Comparison of ENCODE assay signal across 14 cellular contexts in genomic region chr20:419556-420168, GRCh38. TPM values are rescaled to one million over a fixed set of nuclear protein-coding genes. Genes with fewer than 3 reads are reported as not detected.
DNase-seq lines count a peak whose midpoint lies in the region; ATAC-seq and TF ChIP-seq lines count a peak whose summit lies in the region.
"Had no signal": no experiment of that assay in that cellular context is flagged by ENCODE, and none has a peak within 500 bp of the region (broad histone marks: within the 10 kb centered on the region; RNA-seq: fewer than 3 reads in every experiment).

No MANE protein-coding gene starts in this region.

- no peaks in the 10 kb centered on the region for H3K27me3 ChIP-seq in Panc1 (ENCODE audit: control insufficient read depth, insufficient read depth, low read length)

- intact Hi-C loops in Panc1 (cut with micrococcal nuclease; ENCODE audit: unreplicated experiment) (no loop called here), mucosa of descending colon (cut with DNase I, micrococcal nuclease) (no loop called here)

- peak; percentile 52 for ATAC-seq in Panc1
- peak; percentile 90 for ATAC-seq in mucosa of descending colon

- H3K4me1 ChIP-seq in Panc1 (ENCODE audit: control insufficient read depth, insufficient read depth, low read length), result peaks cover 13% of the 10 kb centered on the region; the same call in 1 of the 2 replicates
- peaks cover 3% of the 10 kb centered on the region for H3K4me1 ChIP-seq in mucosa of descending colon (ENCODE audit: low read depth)

- no peak for TF ChIP-seq CTCF in GM13977 (IDR thresholded peaks at IDR 0.05; ENCODE audit: extremely low read depth, insufficient read depth, missing control alignments)
- TF ChIP-seq CTCF in Panc1 (IDR thresholded peaks at IDR 0.05), result no peak
- TF ChIP-seq CTCF in mucosa of descending colon (IDR thresholded peaks at IDR 0.05), result peak; percentile 34

- POLR2A ChIA-PET in Panc1 (lab: Charles Lee), result no interaction called here

- H3K4me3 ChIP-seq in Panc1 (ENCODE audit: low read depth in 2 of 2, low read length in 2 of 2) (no peak overlapping the region), mucosa of descending colon (no peak overlapping the region)

- in situ Hi-C loops in GM13977 (cut with MboI; ENCODE audit: low pct_unique_long_range_greater_than_20kb, low sequenced_read_pairs, unreplicated experiment), result no loop called here
- in situ Hi-C loops in Panc1 (cut with HindIII; ENCODE audit: low pct_unique_long_range_greater_than_20kb, low sequenced_read_pairs), result no loop called here

- DNase-seq in GM13977 (ENCODE audit: low spot score) (peak; percentile 25), NCI-H128 (lab: John Stamatoyannopoulos, UW; ENCODE audit: unreplicated experiment) (peak; percentile 35), Panc1 (ENCODE audit: low read depth, low spot score) (no peak), mucosa of descending colon (peak; percentile 84 to 93 (median 90)), DMS 273 (lab: John Stamatoyannopoulos, UW; ENCODE audit: unreplicated experiment) (no peak), globus pallidus (ENCODE audit: low spot score) (no peak), NCI-H524 (lab: John Stamatoyannopoulos, UW) (no peak), MV-4-11 (lab: John Stamatoyannopoulos, UW) (no peak)
- DNase-seq: activated CD4-positive, alpha-beta T cell treated with anti-CD3 and anti-CD28 coated beads for 48 hours; activated gamma-delta T cell; Calu3; central memory CD4-positive, alpha-beta T cell; NCI-H2171 treated with DMSO at 0.1 percent for 48 hours; nephron progenitor cell had no signal

- CTCF ChIA-PET in Panc1 (lab: Charles Lee), result interaction anchor here (1.2 kb wide), 1 partner anchor 12 kb away, joined by 3 read pairs; no protein-coding TSS in a partner anchor

- no peak overlapping the region for H3K27ac ChIP-seq in Panc1 (ENCODE audit: low read length)

- no peaks in the 10 kb centered on the region for H3K9me3 ChIP-seq in Panc1 (ENCODE audit: control insufficient read depth, insufficient read depth, low read depth, low read length)
- H3K9me3 ChIP-seq in mucosa of descending colon, result no peaks in the 10 kb centered on the region

- no TSS peak for BruUV-seq in Panc1 (replicated peaks; lab: Mats Ljungman, UMichigan)

- H3K36me3 ChIP-seq in Panc1 (ENCODE audit: control insufficient read depth, insufficient read depth, low read length) (peaks cover 3% of the 10 kb centered on the region; the same call in 1 of the 2 replicates), mucosa of descending colon (ENCODE audit: low read depth) (no peaks in the 10 kb centered on the region)

RNA-seq across cellular contexts. Expression of gene RBCK1, which starts 11.6 kb away (rescaled TPM):
- total RNA-seq in Panc1 (2021; ENCODE audit: unreplicated experiment), result 97.1 TPM
- polyA plus RNA-seq in Panc1 (2012; ENCODE audit: insufficient read length), result 109 TPM
- 100 to 1,000 TPM in 2 of 3 donors, 10 to 100 TPM in 1; 97.5 to 124 (median 117) TPM for total RNA-seq in mucosa of descending colon

RNA-seq across cellular contexts. Expression of gene TRIB3, which starts 39.1 kb away (rescaled TPM):
- total RNA-seq in Panc1 (2021; ENCODE audit: unreplicated experiment) (35.6 TPM), mucosa of descending colon (1 to 10 TPM; 1.4 to 7.4 (median 3.4) TPM)
- polyA plus RNA-seq in Panc1 (2012; ENCODE audit: insufficient read length), result 41.6 TPM

RNA-seq across cellular contexts. Expression of gene TBC1D20, which starts 42.7 kb away (rescaled TPM):
- total RNA-seq in Panc1 (2021; ENCODE audit: unreplicated experiment), result 42.1 TPM
- 32.8 TPM for polyA plus RNA-seq in Panc1 (2012; ENCODE audit: insufficient read length)
- total RNA-seq in mucosa of descending colon, result 10 to 100 TPM; 30.4 to 49.6 (median 36.0) TPM

Comparison
In these comparisons a context has a peak if more than half of its experiments do, and no peak if none do; other contexts are left out.
1. DNase-seq: peak in GM13977 (single experiment), NCI-H128 (single experiment) and mucosa of descending colon (3 of 3); none in Panc1 (single experiment), DMS 273 (single experiment), globus pallidus (single experiment), NCI-H524 (0 of 2) and MV-4-11 (single experiment).